21 cellular contexts compared by ENCODE assay signal in the genomic region with DNA sequence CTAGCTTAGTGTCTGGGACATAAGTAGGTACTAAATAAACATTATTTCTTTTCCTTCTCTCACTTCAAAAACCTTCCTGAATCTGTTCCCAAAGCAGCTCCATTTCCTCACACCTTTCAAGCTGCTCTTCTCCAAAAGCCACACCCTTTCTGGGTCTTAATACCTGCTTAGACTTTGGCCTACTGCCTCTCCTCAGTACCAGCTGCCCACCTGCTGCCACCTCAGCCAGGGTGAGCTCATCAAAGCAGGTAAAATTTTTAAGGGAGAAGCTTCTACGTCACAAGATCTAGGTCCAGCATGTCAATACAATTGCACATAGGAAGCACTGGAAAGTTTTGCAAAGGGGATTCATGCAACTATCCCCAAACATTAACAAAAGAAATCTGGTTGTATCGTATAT.
A peak's percentile ranks its signal among the peaks of the same experiment; 100 is the strongest.
DNase-seq lines count a peak whose midpoint lies in the region; TF ChIP-seq lines count a peak whose summit lies in the region.
"Had no signal": no experiment of that assay in that cellular context is flagged by ENCODE, and none has a peak within 500 bp of the region (broad histone marks: within the 10 kb centered on the region; RNA-seq: fewer than 3 reads in every experiment).

No MANE protein-coding gene starts in this region.

- peak overlapping the region; percentile 0 to 97 (median 48) for H3K27ac ChIP-seq in sigmoid colon

- no peaks in the 10 kb centered on the region for H3K9me3 ChIP-seq in sigmoid colon
- H3K9me3 ChIP-seq: SK-N-SH had no signal

- no peak for TF ChIP-seq CTCF in sigmoid colon (IDR thresholded peaks at IDR 0.05)

- WGBS in sigmoid colon, 2 donors: 29 to 75% methylated on average over 2 of the region's 2 CpGs

- peaks cover 0 to 93% (median 78%) of the 10 kb centered on the region in 4 donors for H3K4me1 ChIP-seq in sigmoid colon

- H3K36me3 ChIP-seq in sigmoid colon: peaks cover 0 to 10% (median 0%) of the 10 kb centered on the region in 4 donors

- H3K27me3 ChIP-seq in sigmoid colon: no peaks in the 10 kb centered on the region

- intact Hi-C loops in sigmoid colon (cut with DNase I): no loop called here

- peak; percentile 5 for DNase-seq in NCI-H82 (lab: John Stamatoyannopoulos, UW)
- DNase-seq in NCI-H82 treated with DMSO at 0.1 percent for 48 hours (lab: John Stamatoyannopoulos, UW; ENCODE audit: unreplicated experiment): no peak
- peak; percentile 3 for DNase-seq in islet precursor cell
- DNase-seq in sigmoid colon: no peak
- no peak for DNase-seq in amygdala (lab: John Stamatoyannopoulos, UW)
- DNase-seq in NCI-H1092 (lab: John Stamatoyannopoulos, UW): no peak
- no peak for DNase-seq in NCI-H1417 treated with DMSO at 0.1 percent for 48 hours (lab: John Stamatoyannopoulos, UW)
- DNase-seq: 8988T; AML-193; C1 segment of cervical spinal cord; Calu3; CD8-positive, alpha-beta T cell; DMS153; HCEC 1CT; KG1; NCI-H1105; NCI-H2081; NK-92 treated with Interleukin-12 subunit alpha and Interleukin-12 subunit beta, amount 100 ng/mL, for 24 hours; SIG-M5; SK-N-SH had no signal

- TF ChIP-seq POLR2A in sigmoid colon (IDR thresholded peaks at IDR 0.05): no peak

- TF ChIP-seq EP300 in sigmoid colon (IDR thresholded peaks at IDR 0.05): no peak

- no peak overlapping the region for H3K4me3 ChIP-seq in sigmoid colon
- H3K4me3 ChIP-seq: GM23338 had no signal

Comparison
In these comparisons a context has a peak if more than half of its experiments do, and no peak if none do; other contexts are left out.
1. DNase-seq: peak in NCI-H82 (single experiment) and islet precursor cell (single experiment); none in NCI-H82 treated with DMSO at 0.1 percent for 48 hours (single experiment), sigmoid colon (single experiment), amygdala (0 of 56), NCI-H1092 (single experiment) and NCI-H1417 treated with DMSO at 0.1 percent for 48 hours (single experiment).